In genomic region chr2:213451542-213452256, GRCh38 we compare ENCODE assay signal across 16 cellular contexts.
DNase-seq lines count a peak whose midpoint lies in the region; ATAC-seq and TF ChIP-seq lines count a peak whose summit lies in the region.
"Had no signal": no experiment of that assay in that cellular context is flagged by ENCODE, and none has a peak within 500 bp of the region (broad histone marks: within the 10 kb centered on the region; RNA-seq: fewer than 3 reads in every experiment).

No MANE protein-coding gene starts in this region.

- H3K27ac Mint-ChIP-seq in WTC11: 0 out of 2 replicates have a peak overlapping the region, but pooled peaks have one; percentile 28
- H3K27ac Mint-ChIP-seq: activated CD8-positive, alpha-beta T cell treated with anti-CD3 and anti-CD28 coated beads, Interleukin-2, amount 10 ng/mL, durations not matched to agents 7 days and 5 days; activated T-helper 2 cell treated with anti-CD3 and anti-CD28 coated beads, Interferon-gamma antibody, Interleukin-2, Interleukin-4, amounts not matched to agents 10 μg/mL and 5 μg/mL and 100 μg/mL, durations not matched to agents 14 hours and 24 hours and 36 hours; memory B cell had no signal

- H3K79me2 ChIP-seq in smooth muscle cell (ENCODE audit: low read depth): no peaks in the 10 kb centered on the region

- POLR2A ChIA-PET in WTC11 (lab: Charles Lee): no interaction called here

- no peaks in the 10 kb centered on the region for H4K20me1 ChIP-seq in smooth muscle cell (ENCODE audit: low read depth)
- H4K20me1 ChIP-seq: BLaER1 treated with 17β-estradiol and CSF1 and Interleukin-3, amounts not matched to agents 10 nM and 100 nM had no signal

- no peak overlapping the region for H3K4me3 Mint-ChIP-seq in WTC11
- H3K4me3 Mint-ChIP-seq: activated CD8-positive, alpha-beta T cell treated with anti-CD3 and anti-CD28 coated beads, Interleukin-2, amount 10 ng/mL, durations not matched to agents 7 days and 5 days; memory B cell had no signal

- no peak overlapping the region for H3K9ac ChIP-seq in smooth muscle cell (ENCODE audit: low read depth)
- H3K9ac ChIP-seq: BLaER1 treated with 17β-estradiol and CSF1 and Interleukin-3, amounts not matched to agents 10 nM and 100 nM; SK-N-SH had no signal

- H3K4me1 ChIP-seq in left lung: no peaks in the 10 kb centered on the region
- H3K4me1 ChIP-seq in smooth muscle cell (ENCODE audit: low read depth): peaks cover 5% of the 10 kb centered on the region
- H3K4me1 ChIP-seq: BLaER1 treated with 17β-estradiol and CSF1 and Interleukin-3, amounts not matched to agents 10 nM and 100 nM had no signal

- peaks cover 25% of the 10 kb centered on the region for H3K9me3 Mint-ChIP-seq in WTC11

- H3K4me1 Mint-ChIP-seq in WTC11: peaks cover 3% of the 10 kb centered on the region; the same call in 1 of the 2 replicates
- H3K4me1 Mint-ChIP-seq: memory B cell had no signal

- peak overlapping the region; percentile 29 for H3K4me2 ChIP-seq in smooth muscle cell
- H3K4me2 ChIP-seq: BLaER1 treated with 17β-estradiol and CSF1 and Interleukin-3, amounts not matched to agents 10 nM and 100 nM; SK-N-SH had no signal

- ATAC-seq in WTC11: peak; percentile 89
- ATAC-seq in left lung: peak; percentile 91
- ATAC-seq: activated CD8-positive, alpha-beta T cell treated with anti-CD3 and anti-CD28 coated beads, Interleukin-2, amount 10 ng/mL, durations not matched to agents 7 days and 5 days had no signal

- H3K4me3 ChIP-seq in left lung (no peak overlapping the region), smooth muscle cell (no peak overlapping the region)
- H3K4me3 ChIP-seq: BLaER1 treated with 17β-estradiol and CSF1 and Interleukin-3, amounts not matched to agents 10 nM and 100 nM had no signal

- H3K36me3 ChIP-seq in left lung (no peaks in the 10 kb centered on the region), smooth muscle cell (ENCODE audit: low read depth) (no peaks in the 10 kb centered on the region)
- H3K36me3 ChIP-seq: BLaER1 treated with 17β-estradiol and CSF1 and Interleukin-3, amounts not matched to agents 10 nM and 100 nM had no signal

- H3K27me3 Mint-ChIP-seq in WTC11 (ENCODE audit: low read depth): no peaks in the 10 kb centered on the region
- H3K27me3 Mint-ChIP-seq: memory B cell had no signal

- WGBS in smooth muscle cell (ENCODE audit: low lambda C conversion rate): 61% methylated on average over 12 of the region's 12 CpGs

- no peaks in the 10 kb centered on the region for H3F3A ChIP-seq in smooth muscle cell (ENCODE audit: low read depth)

- TF ChIP-seq CTCF in WTC11 (IDR thresholded peaks at IDR 0.05) (no peak), left lung (IDR thresholded peaks at IDR 0.05) (no peak), smooth muscle cell (IDR thresholded peaks at IDR 0.05; ENCODE audit: borderline replicate concordance, insufficient read depth, poor library complexity, severe bottlenecking) (no peak)

- peaks cover 20% of the 10 kb centered on the region for H3K36me3 Mint-ChIP-seq in WTC11
- H3K36me3 Mint-ChIP-seq: memory B cell had no signal

- peaks cover 0 to 23% of the 10 kb centered on the region in 2 donors for H3K9me3 ChIP-seq in left lung
- peaks cover 6% of the 10 kb centered on the region for H3K9me3 ChIP-seq in smooth muscle cell (replicated peaks; ENCODE audit: low read depth)
- H3K9me3 ChIP-seq: SK-N-SH had no signal

- CTCF ChIA-PET in WTC11 (lab: Charles Lee): interaction anchor here (0.6 kb wide), 1 partner anchor 1015 kb away, joined by 4 read pairs; no protein-coding TSS in a partner anchor

- H2AFZ ChIP-seq in smooth muscle cell (ENCODE audit: low read depth): peak overlapping the region; percentile 27

- H3K27ac ChIP-seq in left lung: no peak overlapping the region
- H3K27ac ChIP-seq in smooth muscle cell (ENCODE audit: low read depth): no peak overlapping the region
- H3K27ac ChIP-seq: BLaER1 treated with 17β-estradiol and CSF1 and Interleukin-3, amounts not matched to agents 10 nM and 100 nM had no signal

- DNase-seq in HT-29 (ENCODE audit: low spot score) (peak; percentile 61), WTC11 (ENCODE audit: low spot score) (peak; percentile 16), left lung (no peak), smooth muscle cell (lab: John Stamatoyannopoulos, UW; ENCODE audit: unreplicated experiment) (no peak), SK-N-DZ (ENCODE audit: low spot score) (no peak), 8988T (no peak), GM19238 (ENCODE audit: insufficient read length, low spot score) (no peak), kidney glomerular epithelial cell (lab: John Stamatoyannopoulos, UW) (no peak)
- DNase-seq: activated CD8-positive, alpha-beta T cell treated with anti-CD3 and anti-CD28 coated beads, Interleukin-2, amount 10 ng/mL, durations not matched to agents 7 days and 5 days; dermis blood vessel endothelial cell; DMS53; SK-N-SH; stimulated activated CD4-positive, alpha-beta T cell treated with anti-CD3 and anti-CD28 coated beads, Interleukin-15, amount 100 ng/mL, for 24 hours had no signal

- no peaks in the 10 kb centered on the region for H3K27me3 ChIP-seq in left lung
- H3K27me3 ChIP-seq in smooth muscle cell (ENCODE audit: low read depth): no peaks in the 10 kb centered on the region
- H3K27me3 ChIP-seq: BLaER1 treated with 17β-estradiol and CSF1 and Interleukin-3, amounts not matched to agents 10 nM and 100 nM had no signal

- intact Hi-C loops in left lung (cut with DNase I): no loop called here

TF ChIP-seq in WTC11, 78 proteins besides CTCF, POLR2A, EP300 and RAD21:
- no peak for TF ChIP-seq JUN (CRISPR knock-in tag; IDR thresholded peaks at IDR 0.05)
- no peak for TF ChIP-seq JAZF1 (CRISPR knock-in tag; IDR thresholded peaks at IDR 0.05)
- TF ChIP-seq E2F5 (CRISPR knock-in tag; IDR thresholded peaks at IDR 0.05): no peak
- TF ChIP-seq RELA (CRISPR knock-in tag; IDR thresholded peaks at IDR 0.05; ENCODE audit: borderline replicate concordance): no peak
- TF ChIP-seq, protein P1, sequence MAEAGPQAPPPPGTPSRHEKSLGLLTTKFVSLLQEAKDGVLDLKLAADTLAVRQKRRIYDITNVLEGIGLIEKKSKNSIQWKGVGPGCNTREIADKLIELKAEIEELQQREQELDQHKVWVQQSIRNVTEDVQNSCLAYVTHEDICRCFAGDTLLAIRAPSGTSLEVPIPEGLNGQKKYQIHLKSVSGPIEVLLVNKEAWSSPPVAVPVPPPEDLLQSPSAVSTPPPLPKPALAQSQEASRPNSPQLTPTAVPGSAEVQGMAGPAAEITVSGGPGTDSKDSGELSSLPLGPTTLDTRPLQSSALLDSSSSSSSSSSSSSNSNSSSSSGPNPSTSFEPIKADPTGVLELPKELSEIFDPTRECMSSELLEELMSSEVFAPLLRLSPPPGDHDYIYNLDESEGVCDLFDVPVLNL (CRISPR knock-in tag; IDR thresholded peaks at IDR 0.05; ENCODE audit: borderline replicate concordance, low read depth): no peak
- no peak for TF ChIP-seq EMX1 (CRISPR knock-in tag; IDR thresholded peaks at IDR 0.05)
- no peak for TF ChIP-seq NR2C2 (CRISPR knock-in tag; IDR thresholded peaks at IDR 0.05)
- no peak for TF ChIP-seq NFATC4 (CRISPR knock-in tag; IDR thresholded peaks at IDR 0.05)
- TF ChIP-seq, protein P2, sequence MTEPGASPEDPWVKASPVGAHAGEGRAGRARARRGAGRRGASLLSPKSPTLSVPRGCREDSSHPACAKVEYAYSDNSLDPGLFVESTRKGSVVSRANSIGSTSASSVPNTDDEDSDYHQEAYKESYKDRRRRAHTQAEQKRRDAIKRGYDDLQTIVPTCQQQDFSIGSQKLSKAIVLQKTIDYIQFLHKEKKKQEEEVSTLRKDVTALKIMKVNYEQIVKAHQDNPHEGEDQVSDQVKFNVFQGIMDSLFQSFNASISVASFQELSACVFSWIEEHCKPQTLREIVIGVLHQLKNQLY (CRISPR knock-in tag; IDR thresholded peaks at IDR 0.05): no peak
- TF ChIP-seq ZBTB43 (CRISPR knock-in tag; IDR thresholded peaks at IDR 0.05): no peak

Comparison
In these comparisons a context has a peak if more than half of its experiments do, and no peak if none do; other contexts are left out.
1. DNase-seq: peak in HT-29 (single experiment) and WTC11 (single experiment); none in left lung (0 of 2), smooth muscle cell (single experiment), SK-N-DZ (single experiment), 8988T (single experiment), GM19238 (single experiment) and kidney glomerular epithelial cell (single experiment).